18 cellular contexts compared by ENCODE assay signal in genomic region chr2:195696012-195696411, GRCh38.
"Had no signal": no experiment of that assay in that cellular context is flagged by ENCODE, and none has a peak within 500 bp of the region (broad histone marks: within the 10 kb centered on the region; RNA-seq: fewer than 3 reads in every experiment).

No MANE protein-coding gene starts in this region.

- H3K4me3 Mint-ChIP-seq: naive thymus-derived CD8-positive, alpha-beta T cell; stimulated activated effector memory CD8-positive, alpha-beta T cell treated with anti-CD3 and anti-CD28 coated beads, Interleukin-12 subunit alpha, Interleukin-12 subunit beta, amount 100 ng/mL, for 72 hours; stimulated activated naive CD8-positive, alpha-beta T cell treated with anti-CD3 and anti-CD28 coated beads, Interleukin-15, Interleukin-2, amounts not matched to agents 100 ng/mL and 50 ng/mL, for 24 hours had no signal

- H3K27me3 Mint-ChIP-seq: naive thymus-derived CD8-positive, alpha-beta T cell; stimulated activated naive CD8-positive, alpha-beta T cell treated with anti-CD3 and anti-CD28 coated beads, Interleukin-15, Interleukin-2, amounts not matched to agents 100 ng/mL and 50 ng/mL, for 24 hours had no signal

- H3K36me3 ChIP-seq: neutrophil, right lobe of liver, upper lobe of right lung had no signal

- H3K4me3 ChIP-seq: esophagus muscularis mucosa, gastrocnemius medialis, heart right ventricle, psoas muscle, right lobe of liver, testis, tibial nerve, upper lobe of right lung had no signal

- H3K27ac Mint-ChIP-seq: naive thymus-derived CD8-positive, alpha-beta T cell; stimulated activated effector memory CD8-positive, alpha-beta T cell treated with anti-CD3 and anti-CD28 coated beads, Interleukin-12 subunit alpha, Interleukin-12 subunit beta, amount 100 ng/mL, for 72 hours; stimulated activated naive CD8-positive, alpha-beta T cell treated with anti-CD3 and anti-CD28 coated beads, Interleukin-15, Interleukin-2, amounts not matched to agents 100 ng/mL and 50 ng/mL, for 24 hours had no signal

- H3K27ac ChIP-seq: esophagus muscularis mucosa, gastrocnemius medialis, heart right ventricle, neutrophil, psoas muscle, right lobe of liver, testis, tibial nerve, upper lobe of right lung had no signal

- ATAC-seq: gastrocnemius medialis; heart right ventricle; left lobe of liver; naive thymus-derived CD8-positive, alpha-beta T cell; psoas muscle; right lobe of liver; stimulated activated effector memory CD8-positive, alpha-beta T cell treated with anti-CD3 and anti-CD28 coated beads, Interleukin-12 subunit alpha, Interleukin-12 subunit beta, amount 100 ng/mL, for 72 hours; upper lobe of right lung had no signal

- DNase-seq: effector memory CD4-positive, alpha-beta T cell; gastrocnemius medialis; heart right ventricle; mammary epithelial cell; naive thymus-derived CD8-positive, alpha-beta T cell; psoas muscle; retina; right lobe of liver; stimulated activated CD4-positive, alpha-beta T cell treated with anti-CD3 and anti-CD28 coated beads, Interleukin-4, amount 100 ng/mL, for 1 hour; stimulated activated CD8-positive, alpha-beta memory T cell treated with anti-CD3 and anti-CD28 coated beads, Interleukin-4, amount 100 ng/mL, for 48 hours; testis; upper lobe of right lung had no signal

- H3K9me3 ChIP-seq: neutrophil, right lobe of liver, testis had no signal

- H3K27me3 ChIP-seq: esophagus muscularis mucosa, gastrocnemius medialis, heart right ventricle, neutrophil, right lobe of liver, testis, tibial nerve, upper lobe of right lung had no signal

- H3K4me1 ChIP-seq: esophagus muscularis mucosa, gastrocnemius medialis, heart right ventricle, psoas muscle, right lobe of liver, testis, tibial nerve, upper lobe of right lung had no signal
